8 cellular contexts compared by ENCODE assay signal in genomic region chr3:111978833-111979688, GRCh38. TPM values are rescaled to one million over a fixed set of nuclear protein-coding genes. Genes with fewer than 3 reads are reported as not detected.
DNase-seq lines count a peak whose midpoint lies in the region; ATAC-seq, FAIRE-seq and TF ChIP-seq lines count a peak whose summit lies in the region.

Gene ABHD10 (plus strand): TSS chr3:111979026. CDS start chr3:111979062, 36 bp downstream.

- H3K79me1 ChIP-seq in H1 (ENCODE audit: low read depth, low read length) = no peaks in the 10 kb centered on the region; the same call in 1 of the 2 replicates

- H3K4me3 Mint-ChIP-seq in CD8-positive, alpha-beta T cell = peak within 1 kb of the TSS; percentile 94
- peak within 1 kb of the TSS; percentile 93 for H3K4me3 Mint-ChIP-seq in memory B cell

- H3K4me1 Mint-ChIP-seq in CD8-positive, alpha-beta T cell (ENCODE audit: low read depth) = peaks cover 47% of the 10 kb centered on the region
- peaks cover 11% of the 10 kb centered on the region for H3K4me1 Mint-ChIP-seq in memory B cell

- CTCF ChIA-PET in CD8-positive, alpha-beta T cell (lab: Charles Lee) = interaction anchor here (0.7 to 4.6 kb wide), 10 partner anchors 10 to 312 kb away, joined by 3 to 30 read pairs (median 6); no protein-coding TSS in a partner anchor
- CTCF ChIA-PET in activated CD8-positive, alpha-beta memory T cell treated with anti-CD3 and anti-CD28 coated beads for 36 hours (lab: Charles Lee) = interaction anchor here (0.6 to 1.5 kb wide), 11 partner anchors 10 to 375 kb away, joined by 3 to 10 read pairs (median 4); partner anchors contain the start of gene PHLDB2
- CTCF ChIA-PET in H1 (lab: Charles Lee; ENCODE audit: partially characterized antibody) = interaction anchor here (0.9 to 4.8 kb wide), 15 partner anchors 9 to 279 kb away, joined by 3 to 30 read pairs (median 4); no protein-coding TSS in a partner anchor

- H3K4ac ChIP-seq in H1 (replicated peaks; ENCODE audit: insufficient read length, low read depth, low read length) = no peak within 1 kb of the TSS

- peaks cover 3% of the 10 kb centered on the region for H3K23me2 ChIP-seq in H1 (ENCODE audit: low read depth, low read length)

- no peak for TF ChIP-seq EP300 in H1 (IDR thresholded peaks at IDR 0.05; ENCODE audit: borderline replicate concordance in 1 of 2, low read depth in 2 of 2, low read length in 2 of 2)

- DNase-seq in CD8-positive, alpha-beta T cell = peak; percentile 90 to 98 (median 97)
- DNase-seq in HPDE6-E6E7 (ENCODE audit: extremely low spot score) (peak; percentile 81), H1 (ENCODE audit: low read depth in 1 of 2, low spot score in 2 of 2) (peak; percentile 93 to 95), memory B cell (ENCODE audit: low spot score in 2 of 2) (peak; percentile 84 to 87)
- peak; percentile 97 for DNase-seq in NK-92 treated with Interleukin-12 subunit alpha and Interleukin-12 subunit beta, amount 100 ng/mL, for 24 hours (lab: John Stamatoyannopoulos, UW)
- peak; percentile 96 for DNase-seq in stimulated activated CD8-positive, alpha-beta memory T cell treated with anti-CD3 and anti-CD28 coated beads, Interleukin-12 subunit alpha, Interleukin-12 subunit beta, amount 100 ng/mL, for 24 hours (ENCODE audit: extremely low read depth)

- WGBS in H1 (ENCODE audit: extremely low coverage in 1 of 2, insufficient coverage in 1 of 2, insufficient read length in 1 of 2, insufficient replicate concordance in 2 of 2, low coverage in 1 of 2, low lambda C conversion rate in 2 of 2, missing lambda C conversion rate in 1 of 2), 2 experiments = 3% methylated on average over 50 of the region's 50 CpGs; no CpG with 5 or more reads in 1 of the 2 experiments

- peak within 1 kb of the TSS; percentile 79; the same call in 1 of the 2 replicates for H2BK5ac ChIP-seq in H1 (ENCODE audit: low read depth, low read length)

- H2BK20ac ChIP-seq in H1 (ENCODE audit: low read length) = no peak within 1 kb of the TSS

- H3K36me3 Mint-ChIP-seq in CD8-positive, alpha-beta T cell = peaks cover 14% of the 10 kb centered on the region
- H3K36me3 Mint-ChIP-seq in memory B cell = peaks cover 2% of the 10 kb centered on the region

- POLR2A ChIA-PET in CD8-positive, alpha-beta T cell (lab: Charles Lee) = interaction anchor here (0.8 to 3.3 kb wide), 21 partner anchors 9 to 583 kb away, joined by 3 to 12 read pairs (median 5); partner anchors contain the start of genes ATG3 and SLC35A5
- POLR2A ChIA-PET in activated CD8-positive, alpha-beta memory T cell treated with anti-CD3 and anti-CD28 coated beads for 36 hours (lab: Charles Lee) = interaction anchor here (0.6 to 1.9 kb wide), 9 partner anchors 10 to 374 kb away, joined by 3 to 10 read pairs (median 3); no protein-coding TSS in a partner anchor
- POLR2A ChIA-PET in H1 (lab: Charles Lee; ENCODE audit: partially characterized antibody) = interaction anchor here (0.5 to 2.1 kb wide), 18 partner anchors 9 to 261 kb away, joined by 3 to 16 read pairs (median 4); partner anchors contain the start of genes C3orf52 and TAGLN3

- no peak within 1 kb of the TSS for H3K14ac ChIP-seq in H1 (ENCODE audit: insufficient read length)

- H3K56ac ChIP-seq in H1 (replicated peaks; ENCODE audit: insufficient read length, low read depth, low read length) = peak within 1 kb of the TSS; percentile 84

- H2BK12ac ChIP-seq in H1 (ENCODE audit: low read depth, low read length) = peak within 1 kb of the TSS; percentile 61

- peak within 1 kb of the TSS; percentile 89; the same call in 1 of the 2 replicates for H3K18ac ChIP-seq in H1 (ENCODE audit: extremely low read depth, low read length)

- TF ChIP-seq POLR2A in H1 (IDR thresholded peaks at IDR 0.05; ENCODE audit: control extremely low read depth in 1 of 2, low read depth in 2 of 2, low read length in 2 of 2) = peak; percentile 86 to 93

- H2AFZ ChIP-seq in H1 (ENCODE audit: low read length) = peak within 1 kb of the TSS; percentile 87

- peak within 1 kb of the TSS; percentile 92 for H4K5ac ChIP-seq in H1 (ENCODE audit: insufficient read length, low read depth, low read length)

- no peak within 1 kb of the TSS for H3K23ac ChIP-seq in H1 (ENCODE audit: insufficient read length)

- TF ChIP-seq RAD21 in H1 (IDR thresholded peaks at IDR 0.05 in 1 of 2, conservative IDR thresholded peaks at IDR 0.05 in 1 of 2; ENCODE audit: low read depth in 2 of 2, low read length in 2 of 2) = no peak

- peaks cover 31% of the 10 kb centered on the region for H3K4me1 ChIP-seq in CD8-positive, alpha-beta T cell (ENCODE audit: insufficient read depth, low read length)
- no peaks in the 10 kb centered on the region for H3K4me1 ChIP-seq in H1 (replicated peaks in 1 of 4; ENCODE audit: control insufficient read depth in 3 of 4, insufficient read depth in 4 of 4, low read length in 3 of 4)

- H3K4me2 ChIP-seq in H1 (ENCODE audit: insufficient read depth in 1 of 2, low read depth in 2 of 2, low read length in 2 of 2) = peak within 1 kb of the TSS; percentile 63 to 79

- no peaks in the 10 kb centered on the region for H3K9me3 Mint-ChIP-seq in CD8-positive, alpha-beta T cell
- no peaks in the 10 kb centered on the region for H3K9me3 Mint-ChIP-seq in memory B cell

- peak; percentile 96 for FAIRE-seq in H1 (lab: Jason Lieb, UNC)

- ATAC-seq in CD8-positive, alpha-beta T cell = peak; percentile 94
- ATAC-seq in GM19463 (IDR thresholded peaks at IDR 0.05; ENCODE audit: unreplicated experiment) = peak; percentile 94
- ATAC-seq in memory B cell (ENCODE audit: low read depth) = peak; percentile 84

- H2AK5ac ChIP-seq in H1 (ENCODE audit: low read depth, low read length) = no peak within 1 kb of the TSS

- H4K91ac ChIP-seq in H1 (replicated peaks; ENCODE audit: insufficient read length, low read length) = peak within 1 kb of the TSS; percentile 62

- H3K4me3 ChIP-seq in CD8-positive, alpha-beta T cell (ENCODE audit: low read depth, low read length) = peak within 1 kb of the TSS; percentile 89
- H3K4me3 ChIP-seq in H1 (ENCODE audit: extremely low read depth in 1 of 4, insufficient read depth in 2 of 4, low read depth in 3 of 4, low read length in 4 of 4) = peak within 1 kb of the TSS; percentile 80 to 91 (median 84)

- H3K36me3 ChIP-seq in CD8-positive, alpha-beta T cell (ENCODE audit: insufficient read depth, low read length) = no peaks in the 10 kb centered on the region
- no peaks in the 10 kb centered on the region; a peak in 1 of 8 replicates for H3K36me3 ChIP-seq in H1 (ENCODE audit: control insufficient read depth in 2 of 4, insufficient read depth in 4 of 4, low read length in 3 of 4)

- TF ChIP-seq CTCF in CD8-positive, alpha-beta T cell (IDR thresholded peaks at IDR 0.05) = no peak
- no peak for TF ChIP-seq CTCF in H1 (IDR thresholded peaks at IDR 0.05; ENCODE audit: control extremely low read depth in 1 of 3, insufficient read depth in 1 of 3, low read depth in 1 of 3, low read length in 3 of 3)

- H3K27me3 Mint-ChIP-seq in CD8-positive, alpha-beta T cell (ENCODE audit: low read depth) = no peaks in the 10 kb centered on the region
- peaks cover 3% of the 10 kb centered on the region for H3K27me3 Mint-ChIP-seq in memory B cell

- peak within 1 kb of the TSS; percentile 31 to 87 (median 74) for H3K9ac ChIP-seq in H1 (replicated peaks in 1 of 4; ENCODE audit: extremely low read depth in 1 of 4, low read depth in 3 of 4, low read length in 3 of 4)

- peak within 1 kb of the TSS; percentile 85 for H3K27ac ChIP-seq in CD8-positive, alpha-beta T cell (ENCODE audit: low read depth, low read length)
- peak within 1 kb of the TSS; percentile 72 for H3K27ac ChIP-seq in H1 (ENCODE audit: low read depth, low read length)

- peaks cover 0 to 17% of the 10 kb centered on the region in 2 experiments; a peak in 3 of 4 replicates for H3K79me2 ChIP-seq in H1 (ENCODE audit: control insufficient read depth in 1 of 2, insufficient read depth in 2 of 2, low read length in 2 of 2)

- H3K9me3 ChIP-seq in CD8-positive, alpha-beta T cell (ENCODE audit: low read length) = no peaks in the 10 kb centered on the region
- no peaks in the 10 kb centered on the region for H3K9me3 ChIP-seq in H1 (ENCODE audit: insufficient read depth in 2 of 2, low read depth in 1 of 2, low read length in 1 of 2)

- intact Hi-C loops in CD8-positive, alpha-beta T cell (cut with DNase I, micrococcal nuclease) = loop anchor here (1.0 to 10.0 kb wide), 4 partner anchors 368 to 908 kb away; partner anchors contain the start of genes CD96 (in 2 of the 2) and NECTIN3 (in 2 of the 2)

- no peaks in the 10 kb centered on the region for H3K27me3 ChIP-seq in CD8-positive, alpha-beta T cell (ENCODE audit: insufficient read depth, low read length)
- no peaks in the 10 kb centered on the region for H3K27me3 ChIP-seq in H1 (replicated peaks in 1 of 4; ENCODE audit: control insufficient read depth in 3 of 4, extremely low read depth in 1 of 4, insufficient read depth in 3 of 4, low read length in 3 of 4)

- peak within 1 kb of the TSS; percentile 87 for H4K8ac ChIP-seq in H1 (ENCODE audit: extremely low read depth, insufficient read depth, low read length)

- no peaks in the 10 kb centered on the region for H4K20me1 ChIP-seq in H1 (replicated peaks in 1 of 2; ENCODE audit: control insufficient read depth in 1 of 2, insufficient read depth in 2 of 2, low read length in 2 of 2)

- H2BK120ac ChIP-seq in H1 (replicated peaks; ENCODE audit: low read depth, low read length) = no peak within 1 kb of the TSS

- no peak within 1 kb of the TSS for H2BK15ac ChIP-seq in H1 (ENCODE audit: low read length)

- H3K27ac Mint-ChIP-seq in CD8-positive, alpha-beta T cell = peak within 1 kb of the TSS; percentile 95
- H3K27ac Mint-ChIP-seq in memory B cell = peak within 1 kb of the TSS; percentile 86

TF ChIP-seq in H1, 55 proteins besides CTCF, POLR2A, EP300 and RAD21 (continues in another document):
- TF ChIP-seq RXRA (IDR thresholded peaks at IDR 0.05; ENCODE audit: insufficient read depth, low read depth, low read length) = no peak
- no peak for TF ChIP-seq GABPA (IDR thresholded peaks at IDR 0.05; ENCODE audit: borderline replicate concordance, insufficient read depth, low read length)
- TF ChIP-seq RFX5 (IDR thresholded peaks at IDR 0.05; ENCODE audit: borderline replicate concordance, low read depth, low read length) = no peak
- TF ChIP-seq CTBP2 (IDR thresholded peaks at IDR 0.05; ENCODE audit: borderline replicate concordance, insufficient read depth, insufficient read length, low read length) = no peak
- no peak for TF ChIP-seq HDAC6 (IDR thresholded peaks at IDR 0.05; ENCODE audit: low read depth, low read length)

RNA-seq across cellular contexts. Expression of gene ABHD10, which starts in this region (rescaled TPM):
- 10 to 100 TPM; 19.8 to 26.0 TPM for total RNA-seq in CD8-positive, alpha-beta T cell
- total RNA-seq in activated CD8-positive, alpha-beta memory T cell treated with anti-CD3 and anti-CD28 coated beads for 36 hours = 10 to 100 TPM; 49.0 to 56.6 TPM
- total RNA-seq in H1 (2021; fragmentation: NEBNext Ultra II Directional; extraction: Animal tissue kit (Norgen Biotek cat#: 25700)) = 24.6 and 27.5 TPM in 2 replicates
- 5.8 and 10.9 TPM in 2 replicates for polyA plus RNA-seq in H1 (2011; rRNA removed)
- 12.6 TPM for polyA plus RNA-seq in H1 (2011; cell fraction: cytosol; rRNA removed)
- polyA plus RNA-seq in H1 (2011; cell fraction: nucleus; rRNA removed) = 8.4 TPM
- polyA plus RNA-seq in H1 (2012, experiment 1 of 2) = 14.7 to 17.7 TPM (median 16.5 TPM) in 4 replicates
- 1.8 TPM for polyA plus RNA-seq in H1 (2012, experiment 2 of 2)
- polyA plus RNA-seq in H1 (2013, experiment 1 of 2) = 14.3 TPM
- polyA plus RNA-seq in H1 (2013, experiment 2 of 2) = 13.8 TPM
- polyA minus RNA-seq in H1 (2011; rRNA and poly(A)+ RNA removed) = 24.5 and 31.2 TPM in 2 replicates
- polyA minus RNA-seq in H1 (2011; cell fraction: cytosol; rRNA and poly(A)+ RNA removed) = 18.8 TPM
- polyA minus RNA-seq in H1 (2011; cell fraction: nucleus; rRNA and poly(A)+ RNA removed) = 16.0 TPM

Comparison
In these comparisons a context has a peak if more than half of its experiments do, and no peak if none do; other contexts are left out.
1. Peak in every context shown above with its lines: DNase-seq, ATAC-seq, H3K4me3 ChIP-seq and H3K27ac ChIP-seq.